Comparison of ENCODE assay signal across 25 cellular contexts in genomic region chr7:47827321-47827720, GRCh38.
DNase-seq lines count a peak whose midpoint lies in the region; ATAC-seq and TF ChIP-seq lines count a peak whose summit lies in the region.
"Had no signal": no experiment of that assay in that cellular context is flagged by ENCODE, and none has a peak within 500 bp of the region (broad histone marks: within the 10 kb centered on the region; RNA-seq: fewer than 3 reads in every experiment).

No MANE protein-coding gene starts in this region.

- TF ChIP-seq CTCF in heart left ventricle (IDR thresholded peaks at IDR 0.05) (no peak), left ventricle myocardium inferior (IDR thresholded peaks at IDR 0.05; ENCODE audit: borderline replicate concordance) (no peak), mammary epithelial cell (conservative IDR thresholded peaks at IDR 0.05 in 1 of 2, IDR thresholded peaks at IDR 0.05 in 1 of 2; ENCODE audit: extremely low read depth in 1 of 2, insufficient read depth in 1 of 2, low read depth in 1 of 2, low read length in 2 of 2) (no peak), neural crest cell (conservative IDR thresholded peaks at IDR 0.05) (no peak), GM13976 (IDR thresholded peaks at IDR 0.05; ENCODE audit: borderline replicate concordance, control extremely low read depth, extremely low read depth, insufficient read depth, missing control alignments) (no peak)

- no peak overlapping the region for H3K4me3 Mint-ChIP-seq in neural crest cell
- H3K4me3 Mint-ChIP-seq: activated CD8-positive, alpha-beta memory T cell treated with anti-CD3 and anti-CD28 coated beads, Interleukin-2, amount 10 ng/mL, durations not matched to agents 7 days and 5 days; activated naive CD4-positive, alpha-beta T cell treated with anti-CD3 and anti-CD28 coated beads, Interleukin-2, amount 50 U/mL, for 24 hours; naive thymus-derived CD4-positive, alpha-beta T cell had no signal

- peaks cover 0 to 14% (median 1%) of the 10 kb centered on the region in 12 donors for H3K4me1 ChIP-seq in heart left ventricle
- peaks cover 17% of the 10 kb centered on the region for H3K4me1 ChIP-seq in left ventricle myocardium inferior
- H3K4me1 ChIP-seq in mammary epithelial cell (ENCODE audit: insufficient read depth, low read length), result peaks cover 15% of the 10 kb centered on the region
- H3K4me1 ChIP-seq: A549, BE2C, right lobe of liver had no signal

- H3K27me3 ChIP-seq in heart left ventricle, result no peaks in the 10 kb centered on the region
- H3K27me3 ChIP-seq in left ventricle myocardium inferior (ENCODE audit: low read depth), result no peaks in the 10 kb centered on the region
- no peaks in the 10 kb centered on the region for H3K27me3 ChIP-seq in mammary epithelial cell (ENCODE audit: insufficient read depth, low read length)
- H3K27me3 ChIP-seq: BE2C, ovary, right lobe of liver had no signal

- no TSS peak for BruUV-seq in mammary epithelial cell (replicated peaks; lab: Mats Ljungman, UMichigan)

- no peak overlapping the region for H3K9ac ChIP-seq in mammary epithelial cell (ENCODE audit: insufficient read depth, low read length)

- CTCF ChIA-PET in mammary epithelial cell (lab: Charles Lee; ENCODE audit: low non-redundant PET), result no interaction called here

- no peaks in the 10 kb centered on the region for H4K20me1 ChIP-seq in mammary epithelial cell (ENCODE audit: insufficient read depth, low read length)

- no peaks in the 10 kb centered on the region for H3K9me3 ChIP-seq in heart left ventricle
- H3K9me3 ChIP-seq in left ventricle myocardium inferior (replicated peaks), result no peaks in the 10 kb centered on the region
- no peaks in the 10 kb centered on the region for H3K9me3 ChIP-seq in mammary epithelial cell (replicated peaks; ENCODE audit: insufficient read depth, low read length)
- H3K9me3 ChIP-seq: A549, BE2C, ovary, right lobe of liver had no signal

- no peaks in the 10 kb centered on the region for H3K9me3 Mint-ChIP-seq in neural crest cell
- H3K9me3 Mint-ChIP-seq: activated naive CD4-positive, alpha-beta T cell treated with anti-CD3 and anti-CD28 coated beads, Interleukin-2, amount 50 U/mL, for 24 hours; naive thymus-derived CD4-positive, alpha-beta T cell had no signal

- peak overlapping the region; percentile 40 for H3K27ac Mint-ChIP-seq in neural crest cell (ENCODE audit: unreplicated experiment)
- H3K27ac Mint-ChIP-seq: activated CD8-positive, alpha-beta memory T cell treated with anti-CD3 and anti-CD28 coated beads, Interleukin-2, amount 10 ng/mL, durations not matched to agents 7 days and 5 days; activated naive CD4-positive, alpha-beta T cell treated with anti-CD3 and anti-CD28 coated beads, Interleukin-2, amount 50 U/mL, for 24 hours; naive thymus-derived CD4-positive, alpha-beta T cell had no signal

- H3K36me3 ChIP-seq in heart left ventricle (peaks cover 0 to 16% (median 0%) of the 10 kb centered on the region in 9 donors), left ventricle myocardium inferior (no peaks in the 10 kb centered on the region), mammary epithelial cell (ENCODE audit: insufficient read depth, low read length) (no peaks in the 10 kb centered on the region)
- H3K36me3 ChIP-seq: BE2C, ovary, right lobe of liver had no signal

- H3K27ac ChIP-seq in heart left ventricle, result no peak overlapping the region
- no peak overlapping the region for H3K27ac ChIP-seq in left ventricle myocardium inferior (replicated peaks)
- no peak overlapping the region for H3K27ac ChIP-seq in mammary epithelial cell (ENCODE audit: insufficient read depth, low read depth, low read length)
- H3K27ac ChIP-seq: A549, ovary, right lobe of liver, RWPE1 had no signal

- 62 to 89% (median 69%) methylated on average over 9 of the region's 9 CpGs for WGBS in heart left ventricle, 4 donors
- WGBS in mammary epithelial cell (ENCODE audit: low coverage, missing lambda C conversion rate), result 33% methylated on average over 4 of the region's 9 CpGs

- H2AFZ ChIP-seq in mammary epithelial cell (ENCODE audit: low read depth, low read length), result peak overlapping the region; percentile 29

- peak; percentile 27 to 73 (median 66) for ATAC-seq in heart left ventricle
- ATAC-seq: A549; activated CD8-positive, alpha-beta memory T cell treated with anti-CD3 and anti-CD28 coated beads, Interleukin-2, amount 10 ng/mL, durations not matched to agents 7 days and 5 days; naive thymus-derived CD4-positive, alpha-beta T cell had no signal

- peaks cover 8% of the 10 kb centered on the region for H3K4me1 Mint-ChIP-seq in neural crest cell
- H3K4me1 Mint-ChIP-seq: activated CD8-positive, alpha-beta memory T cell treated with anti-CD3 and anti-CD28 coated beads, Interleukin-2, amount 10 ng/mL, durations not matched to agents 7 days and 5 days; activated naive CD4-positive, alpha-beta T cell treated with anti-CD3 and anti-CD28 coated beads, Interleukin-2, amount 50 U/mL, for 24 hours; naive thymus-derived CD4-positive, alpha-beta T cell had no signal

- peak overlapping the region; percentile 22 for H3K4me2 ChIP-seq in mammary epithelial cell (ENCODE audit: insufficient read depth, low read depth, low read length)
- H3K4me2 ChIP-seq: A549 had no signal

- in situ Hi-C loops in mammary epithelial cell (cut with MboI; ENCODE audit: low sequenced_read_pairs in 2 of 2) (loop anchor here in 1 of 2 donors (10.0 kb wide), 1 partner anchor 393 kb away; no protein-coding TSS in a partner anchor), GM13976 (cut with MboI; ENCODE audit: low sequenced_read_pairs, unreplicated experiment) (loop anchor here (10.0 kb wide), 1 partner anchor 563 kb away; no protein-coding TSS in a partner anchor)

- TF ChIP-seq POLR2A in heart left ventricle (IDR thresholded peaks at IDR 0.05), result no peak

- H3K36me3 Mint-ChIP-seq in neural crest cell (ENCODE audit: low read depth), result no peaks in the 10 kb centered on the region
- H3K36me3 Mint-ChIP-seq: activated CD8-positive, alpha-beta memory T cell treated with anti-CD3 and anti-CD28 coated beads, Interleukin-2, amount 10 ng/mL, durations not matched to agents 7 days and 5 days; activated naive CD4-positive, alpha-beta T cell treated with anti-CD3 and anti-CD28 coated beads, Interleukin-2, amount 50 U/mL, for 24 hours; naive thymus-derived CD4-positive, alpha-beta T cell had no signal

- dilution Hi-C loops in mammary epithelial cell (cut with HindIII; ENCODE audit: low sequenced_read_pairs), result no loop called here

- H3K4me3 ChIP-seq in heart left ventricle, result no peak overlapping the region
- H3K4me3 ChIP-seq in left ventricle myocardium inferior, result no peak overlapping the region
- no peak overlapping the region for H3K4me3 ChIP-seq in mammary epithelial cell (replicated peaks in 1 of 3; ENCODE audit: insufficient read depth in 1 of 3, low read depth in 2 of 3, low read length in 3 of 3)
- H3K4me3 ChIP-seq: A549, ovary, right lobe of liver had no signal

- intact Hi-C loops in heart left ventricle (cut with DNase I), result no loop called here
- intact Hi-C loops in left ventricle myocardium inferior (cut with micrococcal nuclease), result no loop called here
- intact Hi-C loops in mammary epithelial cell (cut with micrococcal nuclease), result no loop called here

- DNase-seq in heart left ventricle (peak in 1 of 5 donors; percentile 42), left ventricle myocardium inferior (no peak), mammary epithelial cell (peak; percentile 23), neural crest cell (ENCODE audit: low read depth, low spot score) (no peak), activated gamma-delta T cell treated with Interleukin-2 at 50 U/mL for 16 hours (no peak), activated gamma-delta T cell (lab: John Stamatoyannopoulos, UW) (no peak), germinal center (ENCODE audit: low spot score) (no peak), GM13976 (ENCODE audit: low spot score) (no peak)
- DNase-seq: activated CD4-positive, alpha-beta T cell treated with anti-CD3 and anti-CD28 coated beads, Interleukin-2, amount 50 U/mL, for 1 hour; activated CD8-positive, alpha-beta memory T cell treated with anti-CD3 and anti-CD28 coated beads, Interleukin-2, amount 10 ng/mL, durations not matched to agents 7 days and 5 days; BE2C; DMS79; GF-D8; left colon; naive thymus-derived CD4-positive, alpha-beta T cell; NCI-H187 treated with DMSO at 0.1 percent for 48 hours; NCI-H526 treated with DMSO at 0.1 percent for 48 hours; ovary; right lobe of liver; stimulated activated CD8-positive, alpha-beta memory T cell treated with anti-CD3 and anti-CD28 coated beads, Interleukin-4, amount 100 ng/mL, for 48 hours; T-helper 9 cell; trophoblast cell had no signal

- H3K27me3 Mint-ChIP-seq in neural crest cell (ENCODE audit: low read depth), result no peaks in the 10 kb centered on the region

- H3K79me2 ChIP-seq in mammary epithelial cell (ENCODE audit: insufficient read depth, low read length), result no peaks in the 10 kb centered on the region
